Comparison of ENCODE assay signal across 23 cellular contexts in genomic region chr7:22657479-22657878, GRCh38.
DNase-seq lines count a peak whose midpoint lies in the region; ATAC-seq and TF ChIP-seq lines count a peak whose summit lies in the region.
"Had no signal": no experiment of that assay in that cellular context is flagged by ENCODE, and none has a peak within 500 bp of the region (broad histone marks: within the 10 kb centered on the region; RNA-seq: fewer than 3 reads in every experiment).

No MANE protein-coding gene starts in this region.

- H3K4me3 ChIP-seq in OCI-LY3 (ENCODE audit: low read length) = no peak overlapping the region
- no peak overlapping the region for H3K4me3 ChIP-seq in choroid plexus epithelial cell (ENCODE audit: low read depth, low read length)
- no peak overlapping the region for H3K4me3 ChIP-seq in testis
- H3K4me3 ChIP-seq in mammary epithelial cell (replicated peaks in 1 of 3; ENCODE audit: insufficient read depth in 1 of 3, low read depth in 2 of 3, low read length in 3 of 3) = no peak overlapping the region
- no peak overlapping the region for H3K4me3 ChIP-seq in Peyer's patch
- H3K4me3 ChIP-seq: ovary, upper lobe of left lung had no signal

- CTCF ChIA-PET in CD4-positive, alpha-beta T cell (lab: Charles Lee) = no interaction called here
- CTCF ChIA-PET in mammary epithelial cell (lab: Charles Lee; ENCODE audit: low non-redundant PET) = no interaction called here

- dilution Hi-C loops in mammary epithelial cell (cut with HindIII; ENCODE audit: low sequenced_read_pairs) = no loop called here

- no peaks in the 10 kb centered on the region for H3K9me3 Mint-ChIP-seq in CD4-positive, alpha-beta T cell
- no peaks in the 10 kb centered on the region for H3K9me3 Mint-ChIP-seq in memory B cell
- H3K9me3 Mint-ChIP-seq: activated naive CD8-positive, alpha-beta T cell treated with anti-CD3 and anti-CD28 coated beads, Interleukin-2, amount 50 U/mL, for 24 hours; central memory CD8-positive, alpha-beta T cell; nephron progenitor cell had no signal

- POLR2A ChIA-PET in CD4-positive, alpha-beta T cell (lab: Charles Lee) = no interaction called here

- H3K4me1 ChIP-seq in OCI-LY3 (ENCODE audit: low read length) (peaks cover 43% of the 10 kb centered on the region), testis (no peaks in the 10 kb centered on the region), mammary epithelial cell (ENCODE audit: insufficient read depth, low read length) (no peaks in the 10 kb centered on the region), Peyer's patch (no peaks in the 10 kb centered on the region)

- H3K36me3 ChIP-seq in OCI-LY3 (replicated peaks; ENCODE audit: low read depth, low read length) = peaks cover 89% of the 10 kb centered on the region
- H3K36me3 ChIP-seq in testis (ENCODE audit: low read depth, missing control alignments) = no peaks in the 10 kb centered on the region
- H3K36me3 ChIP-seq in mammary epithelial cell (ENCODE audit: insufficient read depth, low read length) = no peaks in the 10 kb centered on the region
- no peaks in the 10 kb centered on the region for H3K36me3 ChIP-seq in Peyer's patch
- H3K36me3 ChIP-seq: ovary, upper lobe of left lung had no signal

- no peak overlapping the region for H3K27ac ChIP-seq in CD4-positive, alpha-beta T cell (ENCODE audit: low read depth, low read length)
- H3K27ac ChIP-seq in OCI-LY3 (ENCODE audit: low read length) (no peak overlapping the region), testis (no peak overlapping the region), mammary epithelial cell (ENCODE audit: insufficient read depth, low read depth, low read length) (no peak overlapping the region), Peyer's patch (no peak overlapping the region)
- H3K27ac ChIP-seq: C4-2B, ovary, upper lobe of left lung had no signal

- no peaks in the 10 kb centered on the region for H3K27me3 ChIP-seq in CD4-positive, alpha-beta T cell (ENCODE audit: control insufficient read depth, insufficient read depth, low read length)
- H3K27me3 ChIP-seq in OCI-LY3 (ENCODE audit: low read depth, low read length) = no peaks in the 10 kb centered on the region
- H3K27me3 ChIP-seq in testis = no peaks in the 10 kb centered on the region
- H3K27me3 ChIP-seq in mammary epithelial cell (ENCODE audit: insufficient read depth, low read length) = no peaks in the 10 kb centered on the region
- no peaks in the 10 kb centered on the region for H3K27me3 ChIP-seq in Peyer's patch
- H3K27me3 ChIP-seq: ovary, upper lobe of left lung had no signal

- no peak overlapping the region for H3K9ac ChIP-seq in OCI-LY3 (ENCODE audit: low read length)
- no peak overlapping the region for H3K9ac ChIP-seq in mammary epithelial cell (ENCODE audit: insufficient read depth, low read length)

- no peak for DNase-seq in CD4-positive, alpha-beta T cell
- DNase-seq in choroid plexus epithelial cell (ENCODE audit: low read depth) (peak; percentile 50), memory B cell (ENCODE audit: low spot score in 2 of 2) (no peak), testis (no peak), mammary epithelial cell (no peak), Peyer's patch (no peak)
- DNase-seq: activated CD4-positive, CD25-positive, alpha-beta regulatory T cell treated with anti-CD3 and anti-CD28 coated beads, Interleukin-2, amount 50 U/mL, for 72 hours; activated effector memory CD4-positive, alpha-beta T cell treated with Interleukin-2 at 50 U/mL for 16 hours; activated naive CD8-positive, alpha-beta T cell treated with anti-CD3 and anti-CD28 coated beads, Interleukin-2, amount 50 U/mL, for 24 hours; activated T-cell treated with anti-CD3 and anti-CD28 coated beads, Interleukin-2, amount 50 U/mL, for 1 hour; Caco-2; glutamatergic neuron; NCI-H146; NCI-H446; NCI-H82; nephron progenitor cell; ovary; upper lobe of left lung had no signal

- in situ Hi-C loops in mammary epithelial cell (cut with MboI; ENCODE audit: low sequenced_read_pairs in 2 of 2) = no loop called here

- no peak overlapping the region for H2AFZ ChIP-seq in OCI-LY3 (ENCODE audit: low read depth, low read length)
- no peak overlapping the region for H2AFZ ChIP-seq in mammary epithelial cell (ENCODE audit: low read depth, low read length)

- no TSS peak for BruUV-seq in mammary epithelial cell (replicated peaks; lab: Mats Ljungman, UMichigan)

- TF ChIP-seq POLR2A in testis (IDR thresholded peaks at IDR 0.05) = no peak
- no peak for TF ChIP-seq POLR2A in Peyer's patch (IDR thresholded peaks at IDR 0.05)

- no peak overlapping the region for H3K4me3 Mint-ChIP-seq in CD4-positive, alpha-beta T cell
- H3K4me3 Mint-ChIP-seq in memory B cell = no peak overlapping the region
- H3K4me3 Mint-ChIP-seq: activated naive CD8-positive, alpha-beta T cell treated with anti-CD3 and anti-CD28 coated beads, Interleukin-2, amount 50 U/mL, for 24 hours; central memory CD8-positive, alpha-beta T cell; nephron progenitor cell; T-helper 1 cell treated with Interleukin-12 subunit alpha and Interleukin-12 subunit beta and Interleukin-4 antibody, amounts not matched to agents 30 μg/mL and 1 μg/mL, for 36 hours had no signal

- 67 to 88% methylated on average over 1 of the region's 1 CpG for WGBS in testis, 2 donors
- WGBS in mammary epithelial cell (ENCODE audit: low coverage, missing lambda C conversion rate) = 90% methylated on average over 1 of the region's 1 CpG

- no peaks in the 10 kb centered on the region for H3K27me3 Mint-ChIP-seq in CD4-positive, alpha-beta T cell
- H3K27me3 Mint-ChIP-seq in memory B cell = no peaks in the 10 kb centered on the region

- intact Hi-C loops in CD4-positive, alpha-beta T cell (cut with DNase I, micrococcal nuclease) = loop anchor here in 1 of 2 experiments (1.0 kb wide), 1 partner anchor 69 kb away; no protein-coding TSS in a partner anchor
- intact Hi-C loops in testis (cut with DNase I; ENCODE audit: low total_unique reads) = no loop called here
- intact Hi-C loops in mammary epithelial cell (cut with micrococcal nuclease) = loop anchor here (1.0 to 2.0 kb wide), 2 partner anchors 69 to 97 kb away; no protein-coding TSS in a partner anchor

- TF ChIP-seq CTCF in CD4-positive, alpha-beta T cell (IDR thresholded peaks at IDR 0.05) = peak; percentile 21
- TF ChIP-seq CTCF in OCI-LY3 (IDR thresholded peaks at IDR 0.05; ENCODE audit: low read depth, low read length) (peak; percentile 19), choroid plexus epithelial cell (conservative IDR thresholded peaks at IDR 0.05; ENCODE audit: low read depth, low read length) (peak; percentile 51), testis (IDR thresholded peaks at IDR 0.05) (no peak), mammary epithelial cell (conservative IDR thresholded peaks at IDR 0.05 in 1 of 2, IDR thresholded peaks at IDR 0.05 in 1 of 2; ENCODE audit: extremely low read depth in 1 of 2, insufficient read depth in 1 of 2, low read depth in 1 of 2, low read length in 2 of 2) (peak in 1 of 2 donors; percentile 19), Peyer's patch (IDR thresholded peaks at IDR 0.05) (no peak)

- no peaks in the 10 kb centered on the region for H3K36me3 Mint-ChIP-seq in CD4-positive, alpha-beta T cell (ENCODE audit: low read depth)
- H3K36me3 Mint-ChIP-seq in memory B cell = no peaks in the 10 kb centered on the region

- H3K79me2 ChIP-seq in OCI-LY3 (ENCODE audit: low read length) (peaks cover 99% of the 10 kb centered on the region), mammary epithelial cell (ENCODE audit: insufficient read depth, low read length) (no peaks in the 10 kb centered on the region)

- no peak for ATAC-seq in CD4-positive, alpha-beta T cell (ENCODE audit: poor library complexity)
- ATAC-seq in memory B cell (ENCODE audit: low read depth) = no peak
- no peak for ATAC-seq in GM18873 (IDR thresholded peaks at IDR 0.05; ENCODE audit: low FRiP score, unreplicated experiment)
- ATAC-seq: activated naive CD8-positive, alpha-beta T cell treated with anti-CD3 and anti-CD28 coated beads, Interleukin-2, amount 50 U/mL, for 24 hours had no signal

- H3K4me1 Mint-ChIP-seq in CD4-positive, alpha-beta T cell (ENCODE audit: low read depth) = no peaks in the 10 kb centered on the region
- H3K4me1 Mint-ChIP-seq in memory B cell = peaks cover 39% of the 10 kb centered on the region
- H3K4me1 Mint-ChIP-seq: central memory CD8-positive, alpha-beta T cell; nephron progenitor cell had no signal

- H4K20me1 ChIP-seq in OCI-LY3 (ENCODE audit: insufficient read depth, low read length) = peaks cover 88% of the 10 kb centered on the region
- no peaks in the 10 kb centered on the region for H4K20me1 ChIP-seq in mammary epithelial cell (ENCODE audit: insufficient read depth, low read length)

- H3K9me3 ChIP-seq in CD4-positive, alpha-beta T cell (ENCODE audit: control insufficient read depth, low read length) = no peaks in the 10 kb centered on the region
- H3K9me3 ChIP-seq in OCI-LY3 (ENCODE audit: insufficient read depth, low read length) (no peaks in the 10 kb centered on the region), testis (no peaks in the 10 kb centered on the region), mammary epithelial cell (replicated peaks; ENCODE audit: insufficient read depth, low read length) (no peaks in the 10 kb centered on the region), Peyer's patch (no peaks in the 10 kb centered on the region)
- H3K9me3 ChIP-seq: Caco-2, ovary, upper lobe of left lung had no signal

- H3K27ac Mint-ChIP-seq in CD4-positive, alpha-beta T cell = no peak overlapping the region
- peak overlapping the region; percentile 97 for H3K27ac Mint-ChIP-seq in memory B cell
- H3K27ac Mint-ChIP-seq: activated naive CD8-positive, alpha-beta T cell treated with anti-CD3 and anti-CD28 coated beads, Interleukin-2, amount 50 U/mL, for 24 hours; nephron progenitor cell; T-helper 1 cell treated with Interleukin-12 subunit alpha and Interleukin-12 subunit beta and Interleukin-4 antibody, amounts not matched to agents 30 μg/mL and 1 μg/mL, for 36 hours had no signal

- H3K4me2 ChIP-seq in OCI-LY3 (ENCODE audit: low read length) (no peak overlapping the region), mammary epithelial cell (ENCODE audit: insufficient read depth, low read depth, low read length) (no peak overlapping the region)

Comparison
In these comparisons a context has a peak if more than half of its experiments do, and no peak if none do; other contexts are left out.
1. CTCF ChIP-seq: peak in CD4-positive, alpha-beta T cell (single experiment), OCI-LY3 (single experiment) and choroid plexus epithelial cell (single experiment); none in testis (0 of 3) and Peyer's patch (0 of 6).